Comparison of ENCODE assay signal across 13 cellular contexts in the genomic region with DNA sequence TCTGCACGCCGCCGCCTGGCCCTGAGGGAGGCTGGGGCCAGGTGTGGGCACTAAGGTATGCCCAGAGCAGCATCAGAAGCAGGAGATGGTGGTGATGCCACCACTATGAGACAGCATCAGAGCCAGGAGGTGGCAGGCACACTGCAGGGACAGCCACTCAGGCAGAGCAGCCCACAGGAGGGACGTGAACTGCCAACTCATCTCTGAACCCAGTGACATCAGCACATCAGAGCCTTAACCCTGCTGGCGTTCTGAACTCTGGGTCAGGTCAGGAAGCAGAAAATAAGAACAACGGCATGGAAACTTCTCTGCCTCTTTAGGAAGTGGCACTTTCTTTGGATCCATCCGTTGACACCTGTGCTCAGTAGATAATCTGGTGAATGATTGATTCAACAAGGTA. TPM values are rescaled to one million over a fixed set of nuclear protein-coding genes. Genes with fewer than 3 reads are reported as not detected.
DNase-seq lines count a peak whose midpoint lies in the region; ATAC-seq and TF ChIP-seq lines count a peak whose summit lies in the region.
"Had no signal": no experiment of that assay in that cellular context is flagged by ENCODE, and none has a peak within 500 bp of the region (broad histone marks: within the 10 kb centered on the region; RNA-seq: fewer than 3 reads in every experiment).

No MANE protein-coding gene starts in this region.

- H3K9me3 Mint-ChIP-seq in activated T-cell treated with anti-CD3 and anti-CD28 coated beads, Interleukin-2, amount 50 U/mL, for 72 hours, result no peaks in the 10 kb centered on the region
- H3K9me3 Mint-ChIP-seq in stimulated activated memory B cell treated with anti-CD40 and anti-IgM and Interleukin-4, amounts not matched to agents 10 μg/mL and 1 μg/mL and 100 μg/mL, for 72 hours, result no peaks in the 10 kb centered on the region
- no peaks in the 10 kb centered on the region for H3K9me3 Mint-ChIP-seq in progenitor cell of endocrine pancreas (ENCODE audit: low read depth)
- H3K9me3 Mint-ChIP-seq: IgD-negative memory B cell had no signal

- DNase-seq in activated T-cell treated with anti-CD3 and anti-CD28 coated beads for 48 hours (ENCODE audit: low read depth), result peak; percentile 30
- DNase-seq in activated T-cell treated with anti-CD3 and anti-CD28 coated beads for 4 hours, result no peak
- DNase-seq in activated T-cell treated with anti-CD3 and anti-CD28 coated beads, Interleukin-2, amount 50 U/mL, for 72 hours, result peak; percentile 67 to 69
- no peak for DNase-seq in NCI-H524 (lab: John Stamatoyannopoulos, UW)
- no peak for DNase-seq in foreskin melanocyte
- no peak for DNase-seq in progenitor cell of endocrine pancreas (ENCODE audit: low spot score, unreplicated experiment)
- DNase-seq: foreskin keratinocyte, left colon, thyroid gland had no signal

- no peak for TF ChIP-seq CTCF in progenitor cell of endocrine pancreas (IDR thresholded peaks at IDR 0.05; ENCODE audit: unreplicated experiment)

- H3K4me1 Mint-ChIP-seq in activated T-cell treated with anti-CD3 and anti-CD28 coated beads, Interleukin-2, amount 50 U/mL, for 72 hours (ENCODE audit: low read depth), result peaks cover 15% of the 10 kb centered on the region
- peaks cover 15% of the 10 kb centered on the region for H3K4me1 Mint-ChIP-seq in stimulated activated memory B cell treated with anti-CD40 and anti-IgM and Interleukin-4, amounts not matched to agents 10 μg/mL and 1 μg/mL and 100 μg/mL, for 72 hours
- no peaks in the 10 kb centered on the region for H3K4me1 Mint-ChIP-seq in progenitor cell of endocrine pancreas (ENCODE audit: low read depth)

- no peak overlapping the region for H3K27ac Mint-ChIP-seq in activated T-cell treated with anti-CD3 and anti-CD28 coated beads, Interleukin-2, amount 50 U/mL, for 72 hours
- peak overlapping the region; percentile 30 for H3K27ac Mint-ChIP-seq in stimulated activated memory B cell treated with anti-CD40 and anti-IgM and Interleukin-4, amounts not matched to agents 10 μg/mL and 1 μg/mL and 100 μg/mL, for 72 hours
- H3K27ac Mint-ChIP-seq in progenitor cell of endocrine pancreas, result no peak overlapping the region

- no peaks in the 10 kb centered on the region for H3K27me3 Mint-ChIP-seq in activated T-cell treated with anti-CD3 and anti-CD28 coated beads, Interleukin-2, amount 50 U/mL, for 72 hours (ENCODE audit: low read depth)
- peaks cover 51% of the 10 kb centered on the region for H3K27me3 Mint-ChIP-seq in stimulated activated memory B cell treated with anti-CD40 and anti-IgM and Interleukin-4, amounts not matched to agents 10 μg/mL and 1 μg/mL and 100 μg/mL, for 72 hours
- H3K27me3 Mint-ChIP-seq in progenitor cell of endocrine pancreas, result peaks cover 41% of the 10 kb centered on the region

- H3K36me3 Mint-ChIP-seq in activated T-cell treated with anti-CD3 and anti-CD28 coated beads, Interleukin-2, amount 50 U/mL, for 72 hours (ENCODE audit: insufficient read depth in 2 of 2), result no peaks in the 10 kb centered on the region
- no peaks in the 10 kb centered on the region for H3K36me3 Mint-ChIP-seq in stimulated activated memory B cell treated with anti-CD40 and anti-IgM and Interleukin-4, amounts not matched to agents 10 μg/mL and 1 μg/mL and 100 μg/mL, for 72 hours
- no peaks in the 10 kb centered on the region for H3K36me3 Mint-ChIP-seq in progenitor cell of endocrine pancreas (ENCODE audit: insufficient read depth)
- H3K36me3 Mint-ChIP-seq: IgD-negative memory B cell had no signal

- peak; percentile 51 for ATAC-seq in HG03432 (IDR thresholded peaks at IDR 0.05; ENCODE audit: unreplicated experiment)
- peak; percentile 100 for ATAC-seq in activated T-cell treated with anti-CD3 and anti-CD28 coated beads, Interleukin-2, amount 50 U/mL, for 72 hours (replicated peaks in 1 of 2)
- peak; percentile 99 for ATAC-seq in stimulated activated memory B cell treated with anti-CD40 and anti-IgM and Interleukin-4, amounts not matched to agents 10 μg/mL and 1 μg/mL and 100 μg/mL, for 72 hours
- ATAC-seq: foreskin keratinocyte, left colon had no signal

- peak overlapping the region in 1 of 2 donors; percentile 13 for H3K4me3 Mint-ChIP-seq in activated T-cell treated with anti-CD3 and anti-CD28 coated beads, Interleukin-2, amount 50 U/mL, for 72 hours
- no peak overlapping the region for H3K4me3 Mint-ChIP-seq in stimulated activated memory B cell treated with anti-CD40 and anti-IgM and Interleukin-4, amounts not matched to agents 10 μg/mL and 1 μg/mL and 100 μg/mL, for 72 hours
- no peak overlapping the region for H3K4me3 Mint-ChIP-seq in progenitor cell of endocrine pancreas (ENCODE audit: low read depth)
- H3K4me3 Mint-ChIP-seq: IgD-negative memory B cell had no signal

RNA-seq across cellular contexts. Expression of a gene that starts 14.7 kb away (rescaled TPM):
- 10 to 100 TPM; 25.8 to 26.3 TPM for total RNA-seq in activated T-cell treated with anti-CD3 and anti-CD28 coated beads, Interleukin-2, amount 50 U/mL, for 72 hours
- total RNA-seq in progenitor cell of endocrine pancreas, result 52.3 and 57.7 TPM in 2 replicates

RNA-seq across cellular contexts. Expression of a gene that starts 26.2 kb away (rescaled TPM):
- not detected for total RNA-seq in activated T-cell treated with anti-CD3 and anti-CD28 coated beads, Interleukin-2, amount 50 U/mL, for 72 hours
- not detected in 2 replicates for total RNA-seq in progenitor cell of endocrine pancreas
- total RNA-seq: foreskin keratinocyte, left colon, NCI-H460, thyroid gland had no signal

Comparison
In these comparisons a context has a peak if more than half of its experiments do, and no peak if none do; other contexts are left out.
1. DNase-seq: peak in activated T-cell treated with anti-CD3 and anti-CD28 coated beads for 48 hours (single experiment) and activated T-cell treated with anti-CD3 and anti-CD28 coated beads, Interleukin-2, amount 50 U/mL, for 72 hours (2 of 2); none in activated T-cell treated with anti-CD3 and anti-CD28 coated beads for 4 hours (single experiment), NCI-H524 (0 of 2), foreskin melanocyte (single experiment) and progenitor cell of endocrine pancreas (single experiment).
2. Peak in every context shown above with its lines, with median percentiles within 50 percentile points of each other: ATAC-seq.